8 cellular contexts compared by ENCODE assay signal in genomic region chr19:6531163-6531955, GRCh38. TPM values are rescaled to one million over a fixed set of nuclear protein-coding genes. Genes with fewer than 3 reads are reported as not detected.
DNase-seq lines count a peak whose midpoint lies in the region; ATAC-seq, FAIRE-seq and TF ChIP-seq lines count a peak whose summit lies in the region.

No MANE protein-coding gene starts in this region.

- TF ChIP-seq EP300 in K562 (IDR thresholded peaks at IDR 0.05; ENCODE audit: low read length), result no peak

- no peak for FAIRE-seq in K562 (lab: Jason Lieb, UNC)

- H2AFZ ChIP-seq in K562 (ENCODE audit: low read depth, low read length), result peak overlapping the region; percentile 38; the same call in 1 of the 2 replicates

- no peak overlapping the region for H2BK5ac ChIP-seq in mesendoderm (ENCODE audit: low read length)

- peak overlapping the region; percentile 83 for H3K56ac ChIP-seq in mesendoderm (ENCODE audit: low read length)

- H3K79me2 ChIP-seq in K562 (ENCODE audit: control insufficient read depth, insufficient read depth, low read length) (peaks cover 25% of the 10 kb centered on the region), mesendoderm (ENCODE audit: control insufficient read depth, insufficient read depth, low read length) (no peaks in the 10 kb centered on the region)

- peak overlapping the region; percentile 34 for H3K18ac ChIP-seq in mesendoderm (ENCODE audit: low read length)

- H3K4ac ChIP-seq in mesendoderm (ENCODE audit: low read depth, low read length), result no peak overlapping the region

- POLR2A ChIA-PET in K562 (lab: Yijun Ruan, JAX), result interaction anchor here (0.6 to 3.1 kb wide), 36 partner anchors 9 to 1821 kb away, joined by 3 to 30 read pairs (median 4); partner anchors contain the start of genes GPR108, SH2D3A and TUBB4A

- H2BK120ac ChIP-seq in mesendoderm (ENCODE audit: low read depth, low read length), result no peak overlapping the region

- H3K4me1 ChIP-seq in right atrium auricular region (peaks cover 0 to 32% of the 10 kb centered on the region in 2 donors), K562 (replicated peaks in 1 of 2; ENCODE audit: control insufficient read depth in 2 of 2, insufficient read depth in 2 of 2, low read length in 2 of 2) (peaks cover 34 to 59% of the 10 kb centered on the region in 2 experiments), mesendoderm (ENCODE audit: control insufficient read depth, low read depth, low read length) (peaks cover 6% of the 10 kb centered on the region), vagina (peaks cover 20% of the 10 kb centered on the region)

- H3K27ac ChIP-seq in right atrium auricular region, result peak overlapping the region; percentile 36 to 72
- peak overlapping the region; percentile 99 for H3K27ac ChIP-seq in K562 (ENCODE audit: extremely low read depth, low read depth, low read length)
- H3K27ac ChIP-seq in mesendoderm (ENCODE audit: low read depth, low read length), result no peak overlapping the region
- H3K27ac ChIP-seq in vagina, result peak overlapping the region; percentile 46

- no peak overlapping the region for H4K5ac ChIP-seq in mesendoderm (ENCODE audit: low read length)

- no peaks in the 10 kb centered on the region for H3K79me1 ChIP-seq in mesendoderm (ENCODE audit: low read length)

- H3K4me3 ChIP-seq in right atrium auricular region, result peak overlapping the region; percentile 47 to 65
- peak overlapping the region; percentile 83 for H3K4me3 ChIP-seq in K562
- no peak overlapping the region for H3K4me3 ChIP-seq in mesendoderm (ENCODE audit: low read length)
- H3K4me3 ChIP-seq in vagina, result peak overlapping the region; percentile 47 to 55

- CTCF ChIA-PET in K562 (lab: Yijun Ruan, JAX; ENCODE audit: low intra/inter-chr PET ratio), result no interaction called here

- no peaks in the 10 kb centered on the region for H3K9me3 ChIP-seq in right atrium auricular region
- H3K9me3 ChIP-seq in K562 (replicated peaks; ENCODE audit: control insufficient read depth, insufficient read depth, low read depth, low read length), result peaks cover 2% of the 10 kb centered on the region
- H3K9me3 ChIP-seq in vagina, result no peaks in the 10 kb centered on the region

- no peak for ATAC-seq in Right ventricle myocardium superior (ENCODE audit: poor library complexity)
- ATAC-seq in K562, result peak; percentile 30
- no peak for ATAC-seq in HG03196 (IDR thresholded peaks at IDR 0.05; ENCODE audit: unreplicated experiment)

- no peak overlapping the region for H3K23ac ChIP-seq in mesendoderm (ENCODE audit: low read length)

- H3K36me3 ChIP-seq in right atrium auricular region (no peaks in the 10 kb centered on the region), K562 (ENCODE audit: control insufficient read depth, insufficient read depth, low read length) (peaks cover 21% of the 10 kb centered on the region), mesendoderm (ENCODE audit: control insufficient read depth, insufficient read depth, low read length) (no peaks in the 10 kb centered on the region), vagina (no peaks in the 10 kb centered on the region)

- no peak for TF ChIP-seq RAD21 in K562 (CRISPR knock-in tag; conservative IDR thresholded peaks at IDR 0.05 in 1 of 2, IDR thresholded peaks at IDR 0.05 in 1 of 2)

- in situ Hi-C loops in K562 (cut with MboI), result no loop called here

- H4K20me1 ChIP-seq in K562 (replicated peaks; ENCODE audit: control insufficient read depth, insufficient read depth, low read length), result no peaks in the 10 kb centered on the region; the same call in 1 of the 2 replicates

- under 1% methylated on average over 33 of the region's 57 CpGs for WGBS in K562 (ENCODE audit: insufficient coverage, low coverage, missing lambda C conversion rate)
- no CpG with 5 or more reads among the region's 57 CpGs for WGBS in mesendoderm (ENCODE audit: extremely low coverage, insufficient coverage, low lambda C conversion rate)

- no peak overlapping the region for H4K8ac ChIP-seq in mesendoderm (ENCODE audit: low read depth, low read length)

- H3K27me3 ChIP-seq in right atrium auricular region (peaks cover 8 to 10% of the 10 kb centered on the region in 2 donors), K562 (ENCODE audit: control insufficient read depth in 2 of 2, insufficient read depth in 2 of 2, low read length in 2 of 2) (no peaks in the 10 kb centered on the region), mesendoderm (ENCODE audit: insufficient read depth, low read length, poor library complexity) (peaks cover 10% of the 10 kb centered on the region), vagina (no peaks in the 10 kb centered on the region)

- TF ChIP-seq POLR2A in K562 (conservative IDR thresholded peaks at IDR 0.05) (no peak), vagina (IDR thresholded peaks at IDR 0.05) (no peak)

- no peak overlapping the region for H2BK15ac ChIP-seq in mesendoderm (replicated peaks; ENCODE audit: low read depth)

- TF ChIP-seq CTCF in right atrium auricular region (IDR thresholded peaks at IDR 0.05) (no peak), K562 (IDR thresholded peaks at IDR 0.05 in 2 of 3, conservative IDR thresholded peaks at IDR 0.05 in 1 of 3; ENCODE audit: insufficient read depth in 2 of 3, low read depth in 1 of 3, low read length in 3 of 3) (no peak), vagina (IDR thresholded peaks at IDR 0.05) (no peak)

- BruUV-seq in K562 (replicated peaks; lab: Mats Ljungman, UMichigan), result no TSS peak

- H3K4me2 ChIP-seq in K562 (ENCODE audit: insufficient read depth, low read length) (peak overlapping the region; percentile 97), mesendoderm (ENCODE audit: low read length) (peak overlapping the region; percentile 70)

- intact Hi-C loops in Right ventricle myocardium superior (cut with DNase I) (no loop called here), K562 (cut with micrococcal nuclease) (no loop called here), vagina (cut with DNase I) (no loop called here)

- peaks cover 7% of the 10 kb centered on the region for H3K9me1 ChIP-seq in K562 (ENCODE audit: control insufficient read depth, insufficient read depth, low read length)

- H3K9ac ChIP-seq in K562 (ENCODE audit: insufficient read depth in 1 of 2, low read depth in 2 of 2, low read length in 2 of 2) (peak overlapping the region; percentile 94 to 95), mesendoderm (ENCODE audit: low read length) (peak overlapping the region; percentile 76)

- DNase-seq in right atrium auricular region (ENCODE audit: low spot score) (no peak), Right ventricle myocardium superior (no peak), K562 (ENCODE audit: extremely low read depth in 1 of 4, low spot score in 3 of 4) (peak in 3 of 4 experiments; percentile 63 to 68 (median 64)), mesendoderm (no peak), vagina (ENCODE audit: extremely low spot score in 2 of 2) (no peak), ecto neural progenitor cell (ENCODE audit: low spot score) (no peak), DMS153 treated with DMSO at 0.1 percent for 48 hours (lab: John Stamatoyannopoulos, UW; ENCODE audit: unreplicated experiment) (no peak)

- H2AK5ac ChIP-seq in mesendoderm (ENCODE audit: low read length), result no peak overlapping the region

RNA-seq across cellular contexts. Expression of gene TNFSF9, which starts 0.5 kb away (rescaled TPM):
- under 1 TPM in 1 of 2 donors, not detected in 1; 0.43 TPM for total RNA-seq in right atrium auricular region
- total RNA-seq in Right ventricle myocardium superior, result 0.51 TPM
- total RNA-seq in K562 (2011; cell fraction: chromatin; rRNA removed; ENCODE audit: low replicate concordance), result 5.5 and 15.4 TPM in 2 replicates
- total RNA-seq in K562 (2011; cell fraction: nucleolus; rRNA removed), result 19.5 and 27.3 TPM in 2 replicates
- total RNA-seq in K562 (2011; cell fraction: nucleoplasm; rRNA removed), result 20.7 and 24.7 TPM in 2 replicates
- 13.8 and 17.7 TPM in 2 replicates for total RNA-seq in K562 (2014; rRNA removed)
- total RNA-seq in K562 (2014; rRNA removed; fragmentation: Illumina TruSeq; extraction: Trizol), result 6.5 TPM in 2 replicates
- 6.2 and 7.6 TPM in 2 replicates for total RNA-seq in K562 (2015; rRNA removed; fragmentation: Illumina TruSeq; extraction: Trizol)
- 17.9 and 18.9 TPM in 2 replicates for total RNA-seq in K562 (2021)
- polyA plus RNA-seq in K562 (2011; rRNA removed), result 15.1 and 19.2 TPM in 2 replicates
- polyA plus RNA-seq in K562 (2011; cell fraction: cytosol; rRNA removed), result 20.1 and 36.9 TPM in 2 replicates
- polyA plus RNA-seq in K562 (2011; cell fraction: nucleus; rRNA removed), result 11.4 and 12.1 TPM in 2 replicates
- polyA plus RNA-seq in K562 (2012), result 14.1 and 19.0 TPM in 2 replicates
- polyA plus RNA-seq in K562 (2014; fragmentation: Illumina TruSeq; extraction: Trizol), result 4.7 and 6.4 TPM in 2 replicates
- 1 to 10 TPM; 1.4 to 2.1 TPM for polyA plus RNA-seq in K562 (2014; fragmentation: Nextera tagmentation; extraction: Ambion mirVana)
- 9.8 and 11.9 TPM in 2 replicates for polyA plus RNA-seq in K562 (2014; rRNA removed)
- polyA minus RNA-seq in K562 (2011; rRNA and poly(A)+ RNA removed), result 5.3 and 5.5 TPM in 2 replicates
- polyA minus RNA-seq in K562 (2011; cell fraction: cytosol; rRNA and poly(A)+ RNA removed), result 11.5 and 17.7 TPM in 2 replicates
- polyA minus RNA-seq in K562 (2011; cell fraction: nucleus; rRNA and poly(A)+ RNA removed), result 5.0 and 6.9 TPM in 2 replicates
- polyA plus RNA-seq in mesendoderm (2013, experiment 1 of 2), result 1.6 TPM
- 1.8 TPM for polyA plus RNA-seq in mesendoderm (2013, experiment 2 of 2)
- 7.9 TPM for total RNA-seq in vagina

RNA-seq across cellular contexts. Expression of gene TUBB4A, which starts 29.2 kb away (rescaled TPM):
- total RNA-seq in right atrium auricular region (1 to 10 TPM in 1 of 2 donors, under 1 TPM in 1; 0.83 to 2.3 TPM), Right ventricle myocardium superior (10.8 TPM), K562 (2014; rRNA removed) (1.0 and 1.5 TPM in 2 replicates), K562 (2014; rRNA removed; fragmentation: Illumina TruSeq; extraction: Trizol) (0.26 and 0.44 TPM in 2 replicates), K562 (2015; rRNA removed; fragmentation: Illumina TruSeq; extraction: Trizol) (0.62 and 0.68 TPM in 2 replicates), K562 (2021) (6.2 and 7.0 TPM in 2 replicates), vagina (5.6 TPM)
- 0.95 and 1.9 TPM in 2 replicates for total RNA-seq in K562 (2011; cell fraction: chromatin; rRNA removed; ENCODE audit: low replicate concordance)
- total RNA-seq in K562 (2011; cell fraction: nucleolus; rRNA removed), result 1.3 and 1.7 TPM in 2 replicates
- total RNA-seq in K562 (2011; cell fraction: nucleoplasm; rRNA removed), result 1.5 and 2.5 TPM in 2 replicates
- polyA plus RNA-seq in K562 (2011; rRNA removed) (0.75 and 0.81 TPM in 2 replicates), K562 (2014; fragmentation: Illumina TruSeq; extraction: Trizol) (2.9 and 3.9 TPM in 2 replicates), K562 (2014; fragmentation: Nextera tagmentation; extraction: Ambion mirVana) (under 1 TPM; 0.14 to 0.15 TPM), K562 (2014; rRNA removed) (1.7 TPM in 2 replicates)
- polyA plus RNA-seq in K562 (2011; cell fraction: cytosol; rRNA removed), result 2.2 and 3.2 TPM in 2 replicates
- polyA plus RNA-seq in K562 (2011; cell fraction: nucleus; rRNA removed), result 0.86 and 1.5 TPM in 2 replicates
- polyA plus RNA-seq in K562 (2012), result 5.6 and 11.4 TPM in 2 replicates
- polyA minus RNA-seq in K562 (2011; rRNA and poly(A)+ RNA removed), result 0.51 and 1.4 TPM in 2 replicates
- polyA minus RNA-seq in K562 (2011; cell fraction: cytosol; rRNA and poly(A)+ RNA removed), result 8.2 and 9.8 TPM in 2 replicates
- 0.81 and 2.2 TPM in 2 replicates for polyA minus RNA-seq in K562 (2011; cell fraction: nucleus; rRNA and poly(A)+ RNA removed)
- 3.9 TPM for polyA plus RNA-seq in mesendoderm (2013, experiment 1 of 2)
- polyA plus RNA-seq in mesendoderm (2013, experiment 2 of 2), result 3.7 TPM

RNA-seq across cellular contexts. Expression of gene DENND1C, which starts 49.8 kb away (rescaled TPM):
- total RNA-seq in right atrium auricular region (under 1 TPM; 0.30 to 0.75 TPM), Right ventricle myocardium superior (0.35 TPM), K562 (2014; rRNA removed) (0.09 and 0.16 TPM in 2 replicates), K562 (2014; rRNA removed; fragmentation: Illumina TruSeq; extraction: Trizol) (0.18 TPM in 1 of 2 replicates, not detected in the other), K562 (2015; rRNA removed; fragmentation: Illumina TruSeq; extraction: Trizol) (0.15 and 0.43 TPM in 2 replicates), K562 (2021) (0.49 and 0.78 TPM in 2 replicates), vagina (2.9 TPM)
- 0.69 TPM in 2 replicates for total RNA-seq in K562 (2011; cell fraction: chromatin; rRNA removed; ENCODE audit: low replicate concordance)
- 0.39 and 0.67 TPM in 2 replicates for total RNA-seq in K562 (2011; cell fraction: nucleolus; rRNA removed)
- 0.37 TPM in 1 of 2 replicates, not detected in the other for total RNA-seq in K562 (2011; cell fraction: nucleoplasm; rRNA removed)
- polyA plus RNA-seq in K562 (2011; rRNA removed) (0.29 and 1.1 TPM in 2 replicates), K562 (2014; fragmentation: Illumina TruSeq; extraction: Trizol) (0.33 and 0.34 TPM in 2 replicates), K562 (2014; fragmentation: Nextera tagmentation; extraction: Ambion mirVana) (under 1 TPM in 1 of 2 experiments, not detected in 1; 0.03 TPM), K562 (2014; rRNA removed) (0.19 and 1.2 TPM in 2 replicates)
- 0.54 and 0.91 TPM in 2 replicates for polyA plus RNA-seq in K562 (2011; cell fraction: cytosol; rRNA removed)
- polyA plus RNA-seq in K562 (2011; cell fraction: nucleus; rRNA removed), result 2.0 and 3.1 TPM in 2 replicates
- 0.68 and 1.4 TPM in 2 replicates for polyA plus RNA-seq in K562 (2012)
- 0.09 TPM in 1 of 2 replicates, not detected in the other for polyA minus RNA-seq in K562 (2011; rRNA and poly(A)+ RNA removed)
- not detected in 2 replicates for polyA minus RNA-seq in K562 (2011; cell fraction: cytosol; rRNA and poly(A)+ RNA removed)
- 0.27 and 0.78 TPM in 2 replicates for polyA minus RNA-seq in K562 (2011; cell fraction: nucleus; rRNA and poly(A)+ RNA removed)
- 1.5 TPM for polyA plus RNA-seq in mesendoderm (2013, experiment 1 of 2)
- 1.5 TPM for polyA plus RNA-seq in mesendoderm (2013, experiment 2 of 2)

RNA-seq across cellular contexts. Expression of gene CD70, which starts 59.6 kb away (rescaled TPM):
- not detected for total RNA-seq in right atrium auricular region
- total RNA-seq in Right ventricle myocardium superior, result not detected
- 0.60 and 0.67 TPM in 2 replicates for total RNA-seq in K562 (2011; cell fraction: chromatin; rRNA removed; ENCODE audit: low replicate concordance)
- 0.50 TPM in 1 of 2 replicates, not detected in the other for total RNA-seq in K562 (2011; cell fraction: nucleolus; rRNA removed)
- total RNA-seq in K562 (2011; cell fraction: nucleoplasm; rRNA removed), result not detected in 2 replicates
- not detected in 2 replicates for total RNA-seq in K562 (2014; rRNA removed)
- not detected in 2 replicates for total RNA-seq in K562 (2014; rRNA removed; fragmentation: Illumina TruSeq; extraction: Trizol)
- 0.33 and 0.64 TPM in 2 replicates for total RNA-seq in K562 (2015; rRNA removed; fragmentation: Illumina TruSeq; extraction: Trizol)
- total RNA-seq in K562 (2021), result 0.58 and 1.5 TPM in 2 replicates
- 0.33 and 1.6 TPM in 2 replicates for polyA plus RNA-seq in K562 (2011; rRNA removed)
- polyA plus RNA-seq in K562 (2011; cell fraction: cytosol; rRNA removed), result 1.00 and 2.4 TPM in 2 replicates
- polyA plus RNA-seq in K562 (2011; cell fraction: nucleus; rRNA removed), result 1.7 and 2.5 TPM in 2 replicates
- 0.36 and 3.3 TPM in 2 replicates for polyA plus RNA-seq in K562 (2012)
- polyA plus RNA-seq in K562 (2014; fragmentation: Illumina TruSeq; extraction: Trizol), result 0.64 TPM in 1 of 2 replicates, not detected in the other
- polyA plus RNA-seq in K562 (2014; fragmentation: Nextera tagmentation; extraction: Ambion mirVana), result under 1 TPM in 1 of 2 experiments, not detected in 1; 0.06 TPM
- 0.32 and 0.42 TPM in 2 replicates for polyA plus RNA-seq in K562 (2014; rRNA removed)
- not detected in 2 replicates for polyA minus RNA-seq in K562 (2011; rRNA and poly(A)+ RNA removed)
- 2.8 TPM in 1 of 2 replicates, not detected in the other for polyA minus RNA-seq in K562 (2011; cell fraction: cytosol; rRNA and poly(A)+ RNA removed)
- 0.40 and 1.1 TPM in 2 replicates for polyA minus RNA-seq in K562 (2011; cell fraction: nucleus; rRNA and poly(A)+ RNA removed)
- polyA plus RNA-seq in mesendoderm (2013, experiment 1 of 2), result 0.77 TPM
- polyA plus RNA-seq in mesendoderm (2013, experiment 2 of 2), result 0.71 TPM
- total RNA-seq in vagina, result not detected

Comparison
In these comparisons a context has a peak if more than half of its experiments do, and no peak if none do; other contexts are left out.
1. DNase-seq: peak in K562 (3 of 4); none in right atrium auricular region (single experiment), Right ventricle myocardium superior (single experiment), mesendoderm (single experiment), vagina (0 of 2), ecto neural progenitor cell (single experiment) and DMS153 treated with DMSO at 0.1 percent for 48 hours (single experiment).